In the genomic region with DNA sequence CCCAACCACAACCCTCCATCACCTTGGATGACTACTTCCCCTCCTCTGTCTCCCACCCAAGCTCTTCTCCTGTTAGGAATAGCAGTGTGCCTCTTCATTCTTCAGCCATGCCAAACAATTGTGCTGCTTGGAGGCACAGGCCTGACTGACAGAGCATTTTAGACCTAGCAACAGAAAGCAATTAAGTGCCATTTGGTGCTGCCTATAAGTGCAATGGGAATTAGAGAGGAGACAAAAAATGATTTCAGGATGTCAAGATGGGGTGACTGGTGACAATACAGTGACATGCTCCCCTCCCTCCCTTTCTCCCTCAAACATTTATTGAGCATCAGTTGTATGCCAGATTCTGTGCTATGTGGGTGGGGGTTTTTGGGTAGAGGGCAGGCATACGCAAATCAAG, we compare ENCODE assay signal across 24 cellular contexts.
"Had no signal": no experiment of that assay in that cellular context is flagged by ENCODE, and none has a peak within 500 bp of the region (broad histone marks: within the 10 kb centered on the region; RNA-seq: fewer than 3 reads in every experiment).

No MANE protein-coding gene starts in this region.

- H3K4me1 ChIP-seq: ascending aorta, colonic mucosa, Peyer's patch, SJSA1 had no signal

- H3K36me3 ChIP-seq: ascending aorta, cardiac muscle cell, colonic mucosa, Peyer's patch, SJSA1 had no signal

- ATAC-seq: activated CD8-positive, alpha-beta T cell treated with anti-CD3 and anti-CD28 coated beads for 36 hours; PC-3 had no signal

- H3K27me3 ChIP-seq: ascending aorta, cardiac muscle cell, colonic mucosa, Peyer's patch, SJSA1 had no signal

- H3K27ac ChIP-seq: ascending aorta, cardiac muscle cell, colonic mucosa, Peyer's patch, SJSA1 had no signal

- H3K4me3 ChIP-seq: ascending aorta, cardiac muscle cell, colonic mucosa, Peyer's patch, SJSA1 had no signal

- DNase-seq: activated CD4-positive, alpha-beta T cell treated with anti-CD3 and anti-CD28 coated beads, Interleukin-2, amount 10 ng/mL, durations not matched to agents 24 days and 14 days; activated CD4-positive, alpha-beta T cell treated with anti-CD3 and anti-CD28 coated beads, Interleukin-2, amount 50 U/mL, for 4 hours; activated CD8-positive, alpha-beta T cell treated with anti-CD3 and anti-CD28 coated beads for 36 hours; activated gamma-delta T cell; activated naive CD4-positive, alpha-beta T cell treated with Interleukin-2 at 50 U/mL for 16 hours; activated naive CD8-positive, alpha-beta T cell treated with anti-CD3 and anti-CD28 coated beads, Interleukin-2, amount 10 ng/mL, durations not matched to agents 7 days and 5 days; activated T-cell treated with anti-CD3 and anti-CD28 coated beads, Interleukin-2, amount 50 U/mL, for 24 hours; amygdala; colonic mucosa; NCI-H1092 treated with DMSO at 0.1 percent for 48 hours; NCI-H146; NCI-H1930; NCI-H2081 treated with DMSO at 0.1 percent for 48 hours; NCI-H510A; NCI-H82; NK-92 treated with Interleukin-12 subunit alpha and Interleukin-12 subunit beta, amount 100 ng/mL, for 24 hours; PC-3; Peyer's patch; RPMI8226; SHP77 treated with DMSO at 0.1 percent for 48 hours; SK-N-SH had no signal

- H3K9me3 ChIP-seq: ascending aorta, colonic mucosa, Peyer's patch, SJSA1, SK-N-SH had no signal
